In genomic region chrX:65821721-65822496, GRCh38 we compare ENCODE assay signal across 9 cellular contexts.
DNase-seq lines count a peak whose midpoint lies in the region; ATAC-seq and TF ChIP-seq lines count a peak whose summit lies in the region.
"Had no signal": no experiment of that assay in that cellular context is flagged by ENCODE, and none has a peak within 500 bp of the region (broad histone marks: within the 10 kb centered on the region; RNA-seq: fewer than 3 reads in every experiment).

No MANE protein-coding gene starts in this region.

- no peak for TF ChIP-seq POLR2A in esophagus muscularis mucosa (IDR thresholded peaks at IDR 0.05; ENCODE audit: low read depth)

- WGBS in esophagus muscularis mucosa: 30% methylated on average over 9 of the region's 48 CpGs

- H3K27ac Mint-ChIP-seq in activated CD4-positive, alpha-beta memory T cell treated with anti-CD3 and anti-CD28 coated beads for 36 hours: no peak overlapping the region
- H3K27ac Mint-ChIP-seq: nephron had no signal

- peak; percentile 55 for ATAC-seq in HG03103 (IDR thresholded peaks at IDR 0.05; ENCODE audit: low read depth, unreplicated experiment)

- CTCF ChIA-PET in activated CD4-positive, alpha-beta memory T cell treated with anti-CD3 and anti-CD28 coated beads for 36 hours (lab: Charles Lee): no interaction called here

- peak overlapping the region; percentile 45 for H3K9ac ChIP-seq in ES-I3 (ENCODE audit: low read depth, low read length)

- H3K9me3 ChIP-seq in ES-I3 (ENCODE audit: control insufficient read depth, insufficient read depth, low read length) (no peaks in the 10 kb centered on the region), esophagus muscularis mucosa (peaks cover 0 to 4% (median 0%) of the 10 kb centered on the region in 4 donors)

- H3K4me1 Mint-ChIP-seq in activated CD4-positive, alpha-beta memory T cell treated with anti-CD3 and anti-CD28 coated beads for 36 hours (ENCODE audit: low read depth): peaks cover 10% of the 10 kb centered on the region
- H3K4me1 Mint-ChIP-seq: nephron had no signal

- no peak for TF ChIP-seq EP300 in esophagus muscularis mucosa (IDR thresholded peaks at IDR 0.05)

- peak overlapping the region; percentile 27 to 51 (median 42) for H3K4me3 ChIP-seq in esophagus muscularis mucosa

- peak overlapping the region; percentile 58 for H3K4me3 Mint-ChIP-seq in activated CD4-positive, alpha-beta memory T cell treated with anti-CD3 and anti-CD28 coated beads for 36 hours
- H3K4me3 Mint-ChIP-seq: nephron had no signal

- H3K36me3 ChIP-seq in ES-I3 (ENCODE audit: insufficient read depth, low read length) (no peaks in the 10 kb centered on the region), esophagus muscularis mucosa (no peaks in the 10 kb centered on the region)

- no peak overlapping the region for H3K27ac ChIP-seq in esophagus muscularis mucosa (replicated peaks in 1 of 4)

- H3K4me1 ChIP-seq in ES-I3 (ENCODE audit: insufficient read depth, low read length) (peaks cover 5% of the 10 kb centered on the region), esophagus muscularis mucosa (peaks cover 0 to 7% (median 0%) of the 10 kb centered on the region in 4 donors)

- no peaks in the 10 kb centered on the region for H3K9me3 Mint-ChIP-seq in activated CD4-positive, alpha-beta memory T cell treated with anti-CD3 and anti-CD28 coated beads for 36 hours

- intact Hi-C loops in activated CD4-positive, alpha-beta memory T cell treated with anti-CD3 and anti-CD28 coated beads for 36 hours (cut with micrococcal nuclease): loop anchor here (5.0 kb wide), 1 partner anchor 35 kb away; no protein-coding TSS in a partner anchor
- intact Hi-C loops in esophagus muscularis mucosa (cut with DNase I): no loop called here

- H3K36me3 Mint-ChIP-seq in activated CD4-positive, alpha-beta memory T cell treated with anti-CD3 and anti-CD28 coated beads for 36 hours: no peaks in the 10 kb centered on the region

- POLR2A ChIA-PET in activated CD4-positive, alpha-beta memory T cell treated with anti-CD3 and anti-CD28 coated beads for 36 hours (lab: Charles Lee): interaction anchor here (0.9 kb wide), 1 partner anchor 82 kb away, joined by 3 read pairs; no protein-coding TSS in a partner anchor

- H3K27me3 Mint-ChIP-seq in activated CD4-positive, alpha-beta memory T cell treated with anti-CD3 and anti-CD28 coated beads for 36 hours: peaks cover 2% of the 10 kb centered on the region

- H3K27me3 ChIP-seq in esophagus muscularis mucosa: peaks cover 0 to 5% (median 0%) of the 10 kb centered on the region in 4 donors

- no peak for TF ChIP-seq CTCF in esophagus muscularis mucosa (IDR thresholded peaks at IDR 0.05)

- peak; percentile 50 for DNase-seq in activated CD4-positive, alpha-beta memory T cell treated with anti-CD3 and anti-CD28 coated beads for 36 hours
- DNase-seq in esophagus muscularis mucosa (ENCODE audit: extremely low spot score) (no peak), NCI-H1930 (lab: John Stamatoyannopoulos, UW) (no peak), NCI-H446 treated with DMSO at 0.1 percent for 48 hours (lab: John Stamatoyannopoulos, UW) (no peak), 8988T (no peak)
- peak; percentile 43 for DNase-seq in stimulated activated CD4-positive, alpha-beta T cell treated with anti-CD3 and anti-CD28 coated beads, Interleukin-4, amount 100 ng/mL, for 24 hours

Comparison
In these comparisons a context has a peak if more than half of its experiments do, and no peak if none do; other contexts are left out.
1. DNase-seq: peak in activated CD4-positive, alpha-beta memory T cell treated with anti-CD3 and anti-CD28 coated beads for 36 hours (single experiment) and stimulated activated CD4-positive, alpha-beta T cell treated with anti-CD3 and anti-CD28 coated beads, Interleukin-4, amount 100 ng/mL, for 24 hours (single experiment); none in esophagus muscularis mucosa (single experiment), NCI-H1930 (0 of 2), NCI-H446 treated with DMSO at 0.1 percent for 48 hours (single experiment) and 8988T (single experiment).